ENCODE assay signal across 19 cellular contexts in genomic region chr9:137191245-137191644, GRCh38. TPM values are rescaled to one million over a fixed set of nuclear protein-coding genes. Genes with fewer than 3 reads are reported as not detected.
A peak's percentile ranks its signal among the peaks of the same experiment; 100 is the strongest.
DNase-seq lines count a peak whose midpoint lies in the region; ATAC-seq, FAIRE-seq and TF ChIP-seq lines count a peak whose summit lies in the region.
"Had no signal": no experiment of that assay in that cellular context is flagged by ENCODE, and none has a peak within 500 bp of the region (broad histone marks: within the 10 kb centered on the region; RNA-seq: fewer than 3 reads in every experiment).

No MANE protein-coding gene starts in this region.

- H3K27me3 ChIP-seq in mesenchymal stem cell (ENCODE audit: control insufficient read depth in 1 of 2, insufficient read depth in 1 of 2, low read length in 2 of 2), result no peaks in the 10 kb centered on the region
- no peaks in the 10 kb centered on the region for H3K27me3 ChIP-seq in naive thymus-derived CD4-positive, alpha-beta T cell (ENCODE audit: control insufficient read depth in 2 of 2, insufficient read depth in 2 of 2, low read length in 2 of 2)
- H3K27me3 ChIP-seq: left lung, tibial artery had no signal

- H3K23ac ChIP-seq in mesenchymal stem cell (ENCODE audit: low read length in 2 of 2), result no peak overlapping the region

- H3K9ac ChIP-seq in mesenchymal stem cell (ENCODE audit: low read length), result peak overlapping the region; percentile 2

- H3K4ac ChIP-seq in mesenchymal stem cell (ENCODE audit: low read depth in 1 of 2, low read length in 2 of 2), result no peak overlapping the region

- DNase-seq in A549 (ENCODE audit: low read depth in 1 of 2, low spot score in 1 of 2), result no peak
- no peak for DNase-seq in activated T-helper 2 cell treated with anti-CD3 and anti-CD28 coated beads, Interferon-gamma antibody, Interleukin-2, Interleukin-4, amounts not matched to agents 10 μg/mL and 5 μg/mL and 100 μg/mL, durations not matched to agents 14 hours and 24 hours and 36 hours (ENCODE audit: low spot score)
- no peak for DNase-seq in mesenchymal stem cell
- DNase-seq in NCI-H146 (lab: John Stamatoyannopoulos, UW), result no peak
- DNase-seq in naive thymus-derived CD4-positive, alpha-beta T cell, result no peak
- no peak for DNase-seq in NCI-H2029 (lab: John Stamatoyannopoulos, UW)
- DNase-seq: activated CD4-positive, alpha-beta T cell treated with anti-CD3 and anti-CD28 coated beads, Interleukin-2, amount 10 ng/mL, durations not matched to agents 7 days and 5 days; DMS79; erythroblast; GM23248; left lung; NCI-H2081 treated with DMSO at 0.1 percent for 48 hours; NCI-H526; PC-3; tibial artery had no signal

- H4K8ac ChIP-seq in mesenchymal stem cell (ENCODE audit: low read length), result no peak overlapping the region

- CTCF ChIA-PET in A549 (lab: Yijun Ruan, JAX), result interaction anchor here (1.2 to 11.5 kb wide), 6 partner anchors 8 to 73 kb away, joined by 3 to 156 read pairs (median 19); partner anchors contain the start of genes CYSRT1, LRRC26, RNF208 and RNF224
- CTCF ChIA-PET in naive thymus-derived CD4-positive, alpha-beta T cell (lab: Charles Lee), result no interaction called here

- H3K36me3 ChIP-seq in mesenchymal stem cell (ENCODE audit: control insufficient read depth in 1 of 2, insufficient read depth in 2 of 2, low read depth in 1 of 2, low read length in 2 of 2), result peaks cover 41 to 61% of the 10 kb centered on the region in 2 experiments
- H3K36me3 ChIP-seq in naive thymus-derived CD4-positive, alpha-beta T cell (ENCODE audit: control insufficient read depth in 2 of 3, insufficient read depth in 3 of 3, low read length in 3 of 3), result peaks cover 0 to 37% (median 0%) of the 10 kb centered on the region in 3 experiments

- no peak for TF ChIP-seq RAD21 in A549 (conservative IDR thresholded peaks at IDR 0.05 in 1 of 2, IDR thresholded peaks at IDR 0.05 in 1 of 2)

- peak overlapping the region; percentile 74 for H3K4me3 Mint-ChIP-seq in activated T-helper 2 cell treated with anti-CD3 and anti-CD28 coated beads, Interferon-gamma antibody, Interleukin-2, Interleukin-4, amounts not matched to agents 10 μg/mL and 5 μg/mL and 100 μg/mL, durations not matched to agents 14 hours and 24 hours and 36 hours (ENCODE audit: low read depth)
- peak overlapping the region in 3 of 10 donors; percentile 52 to 95 (median 69) for H3K4me3 Mint-ChIP-seq in naive thymus-derived CD4-positive, alpha-beta T cell
- H3K4me3 Mint-ChIP-seq: CD14-positive monocyte had no signal

- no peak overlapping the region for H2BK12ac ChIP-seq in mesenchymal stem cell (ENCODE audit: low read length in 2 of 2)

- H3K27ac ChIP-seq in A549 (no peak overlapping the region), C4-2B (peak overlapping the region; percentile 93), mesenchymal stem cell (ENCODE audit: low read length, poor library complexity, severe bottlenecking) (no peak overlapping the region)
- H3K27ac ChIP-seq in naive thymus-derived CD4-positive, alpha-beta T cell (ENCODE audit: low read depth, low read length), result no peak overlapping the region
- H3K27ac ChIP-seq: GM23248, left lung, tibial artery had no signal

- no peak overlapping the region for H3K18ac ChIP-seq in mesenchymal stem cell (ENCODE audit: low read depth in 1 of 2, low read length in 2 of 2)

- peaks cover 25% of the 10 kb centered on the region for H3K4me1 Mint-ChIP-seq in activated T-helper 2 cell treated with anti-CD3 and anti-CD28 coated beads, Interferon-gamma antibody, Interleukin-2, Interleukin-4, amounts not matched to agents 10 μg/mL and 5 μg/mL and 100 μg/mL, durations not matched to agents 14 hours and 24 hours and 36 hours (ENCODE audit: low read depth)
- peaks cover 7 to 42% (median 26%) of the 10 kb centered on the region in 7 donors for H3K4me1 Mint-ChIP-seq in naive thymus-derived CD4-positive, alpha-beta T cell

- H2AK5ac ChIP-seq in mesenchymal stem cell (ENCODE audit: low read length, severe bottlenecking), result no peak overlapping the region

- no peak overlapping the region for H2BK15ac ChIP-seq in mesenchymal stem cell (ENCODE audit: low read depth, poor library complexity, severe bottlenecking)

- intact Hi-C loops in activated T-helper 2 cell treated with anti-CD3 and anti-CD28 coated beads, Interferon-gamma antibody, Interleukin-2, Interleukin-4, amounts not matched to agents 10 μg/mL and 5 μg/mL and 100 μg/mL, durations not matched to agents 14 hours and 24 hours and 36 hours (cut with micrococcal nuclease), result no loop called here
- intact Hi-C loops in naive thymus-derived CD4-positive, alpha-beta T cell (cut with micrococcal nuclease), result no loop called here

- no peak overlapping the region for H2BK120ac ChIP-seq in mesenchymal stem cell (ENCODE audit: low read depth, low read length)

- peaks cover 44% of the 10 kb centered on the region for H3K4me1 ChIP-seq in A549
- H3K4me1 ChIP-seq in mesenchymal stem cell (ENCODE audit: control insufficient read depth, insufficient read depth, low read depth, low read length), result peaks cover 69% of the 10 kb centered on the region
- H3K4me1 ChIP-seq in naive thymus-derived CD4-positive, alpha-beta T cell (ENCODE audit: control insufficient read depth in 2 of 2, insufficient read depth in 2 of 2, low read length in 2 of 2), result peaks cover 28 to 29% of the 10 kb centered on the region in 2 donors

- TF ChIP-seq POLR2A in A549 (IDR thresholded peaks at IDR 0.05; ENCODE audit: low read length), result no peak

- no peak for TF ChIP-seq EP300 in A549 (IDR thresholded peaks at IDR 0.05)

- ATAC-seq in A549 (no peak), HG02852 (IDR thresholded peaks at IDR 0.05; ENCODE audit: unreplicated experiment) (no peak)
- no peak for ATAC-seq in naive thymus-derived CD4-positive, alpha-beta T cell
- ATAC-seq: left lung, PC-3 had no signal

- H2BK5ac ChIP-seq in mesenchymal stem cell (ENCODE audit: low read depth, low read length, poor library complexity, severe bottlenecking), result no peak overlapping the region

- H2AFZ ChIP-seq in mesenchymal stem cell (ENCODE audit: low read depth, low read length), result no peak overlapping the region
- H2AFZ ChIP-seq: GM23248 had no signal

- FAIRE-seq in A549 (lab: Jason Lieb, UNC), result no peak

- peaks cover 16% of the 10 kb centered on the region for H3K36me3 Mint-ChIP-seq in activated T-helper 2 cell treated with anti-CD3 and anti-CD28 coated beads, Interferon-gamma antibody, Interleukin-2, Interleukin-4, amounts not matched to agents 10 μg/mL and 5 μg/mL and 100 μg/mL, durations not matched to agents 14 hours and 24 hours and 36 hours (ENCODE audit: low read depth)
- peaks cover 0 to 6% (median 0%) of the 10 kb centered on the region in 5 donors for H3K36me3 Mint-ChIP-seq in naive thymus-derived CD4-positive, alpha-beta T cell

- H3K14ac ChIP-seq in mesenchymal stem cell (ENCODE audit: low read length in 2 of 2), result no peak overlapping the region

- H3K4me3 ChIP-seq in A549 (no peak overlapping the region), mesenchymal stem cell (ENCODE audit: insufficient read depth in 1 of 2, low read depth in 1 of 2, low read length in 2 of 2) (no peak overlapping the region)
- H3K4me3 ChIP-seq in naive thymus-derived CD4-positive, alpha-beta T cell (ENCODE audit: low read length), result no peak overlapping the region
- H3K4me3 ChIP-seq: GM23248, left lung, smooth muscle cell, tibial artery had no signal

- H3K4me2 ChIP-seq in A549, result no peak overlapping the region
- H3K4me2 ChIP-seq in mesenchymal stem cell (ENCODE audit: low read length, poor library complexity, severe bottlenecking), result no peak overlapping the region
- H3K4me2 ChIP-seq: smooth muscle cell had no signal

- POLR2A ChIA-PET in A549 (lab: Yijun Ruan, JAX), result interaction anchor here (1.8 kb wide), 1 partner anchor 10 kb away, joined by 10 read pairs; the partner anchor contains the start of gene TPRN
- POLR2A ChIA-PET in naive thymus-derived CD4-positive, alpha-beta T cell (lab: Charles Lee), result interaction anchor here (0.6 to 10.4 kb wide), 4 partner anchors 13 to 62 kb away, joined by 3 to 136 read pairs (median 7); partner anchors contain the start of genes NDOR1, TMEM203 and TPRN

- no peaks in the 10 kb centered on the region for H3K27me3 Mint-ChIP-seq in activated T-helper 2 cell treated with anti-CD3 and anti-CD28 coated beads, Interferon-gamma antibody, Interleukin-2, Interleukin-4, amounts not matched to agents 10 μg/mL and 5 μg/mL and 100 μg/mL, durations not matched to agents 14 hours and 24 hours and 36 hours (ENCODE audit: low read depth)
- no peaks in the 10 kb centered on the region for H3K27me3 Mint-ChIP-seq in naive thymus-derived CD4-positive, alpha-beta T cell
- H3K27me3 Mint-ChIP-seq: activated CD4-positive, alpha-beta T cell treated with anti-CD3 and anti-CD28 coated beads, Interleukin-2, amount 10 ng/mL, durations not matched to agents 7 days and 5 days had no signal

- no peaks in the 10 kb centered on the region for H3K9me3 Mint-ChIP-seq in activated T-helper 2 cell treated with anti-CD3 and anti-CD28 coated beads, Interferon-gamma antibody, Interleukin-2, Interleukin-4, amounts not matched to agents 10 μg/mL and 5 μg/mL and 100 μg/mL, durations not matched to agents 14 hours and 24 hours and 36 hours
- H3K9me3 Mint-ChIP-seq in naive thymus-derived CD4-positive, alpha-beta T cell, result peaks cover 0 to 2% (median 0%) of the 10 kb centered on the region in 11 donors
- H3K9me3 Mint-ChIP-seq: activated CD4-positive, alpha-beta T cell treated with anti-CD3 and anti-CD28 coated beads, Interleukin-2, amount 10 ng/mL, durations not matched to agents 7 days and 5 days had no signal

- 100% methylated on average over 1 of the region's 3 CpGs for WGBS in A549 (ENCODE audit: missing lambda C conversion rate)
- WGBS in mesenchymal stem cell, result 89% methylated on average over 3 of the region's 3 CpGs

- peaks cover 55% of the 10 kb centered on the region for H3K79me1 ChIP-seq in mesenchymal stem cell (replicated peaks; ENCODE audit: low read length, poor library complexity, severe bottlenecking)

- H3K9me3 ChIP-seq in A549, result no peaks in the 10 kb centered on the region
- no peaks in the 10 kb centered on the region for H3K9me3 ChIP-seq in mesenchymal stem cell (ENCODE audit: control insufficient read depth, low read length)
- H3K9me3 ChIP-seq in naive thymus-derived CD4-positive, alpha-beta T cell (ENCODE audit: control insufficient read depth in 2 of 3, low read length in 3 of 3), result no peaks in the 10 kb centered on the region
- H3K9me3 ChIP-seq: left lung, tibial artery had no signal

- peak overlapping the region; percentile 0 for H4K91ac ChIP-seq in mesenchymal stem cell (ENCODE audit: low read length)

- peak overlapping the region; percentile 33 for H3K27ac Mint-ChIP-seq in activated T-helper 2 cell treated with anti-CD3 and anti-CD28 coated beads, Interferon-gamma antibody, Interleukin-2, Interleukin-4, amounts not matched to agents 10 μg/mL and 5 μg/mL and 100 μg/mL, durations not matched to agents 14 hours and 24 hours and 36 hours
- H3K27ac Mint-ChIP-seq in naive thymus-derived CD4-positive, alpha-beta T cell, result peak overlapping the region in 3 of 9 donors; percentile 42 to 86 (median 63)
- H3K27ac Mint-ChIP-seq: activated CD4-positive, alpha-beta T cell treated with anti-CD3 and anti-CD28 coated beads, Interleukin-2, amount 10 ng/mL, durations not matched to agents 7 days and 5 days had no signal

- TF ChIP-seq CTCF in A549 (IDR thresholded peaks at IDR 0.05), result no peak
- TF ChIP-seq CTCF in C4-2B (conservative IDR thresholded peaks at IDR 0.05), result no peak

RNA-seq across cellular contexts. Expression of gene SSNA1, which starts 2.8 kb away (rescaled TPM):
- 52.6 and 54.1 TPM in 2 replicates for polyA plus RNA-seq in A549 (2011; rRNA removed)
- 201 and 204 TPM in 2 replicates for polyA plus RNA-seq in A549 (2012; cell fraction: cytosol; rRNA removed)
- 122 and 139 TPM in 2 replicates for polyA plus RNA-seq in A549 (2012; cell fraction: nucleus; rRNA removed)
- 89.2 to 102 TPM (median 102 TPM) in 3 replicates for polyA plus RNA-seq in A549 (2017; fragmentation: RNase III; extraction: RNeasy Plus Mini Kit Qiagen cat#74134 plus additional on column Dnase treatment)
- polyA minus RNA-seq in A549 (2011; rRNA and poly(A)+ RNA removed), result 10.9 and 21.7 TPM in 2 replicates
- total RNA-seq in activated T-helper 2 cell treated with anti-CD3 and anti-CD28 coated beads, Interferon-gamma antibody, Interleukin-2, Interleukin-4, amounts not matched to agents 10 μg/mL and 5 μg/mL and 100 μg/mL, durations not matched to agents 14 hours and 24 hours and 36 hours, result 91.6 and 91.8 TPM in 2 replicates
- polyA plus RNA-seq in mesenchymal stem cell (2013, experiment 1 of 2), result 79.1 TPM
- polyA plus RNA-seq in mesenchymal stem cell (2013, experiment 2 of 2), result 79.0 TPM
- 10 to 100 TPM; 37.9 to 75.6 (median 46.8) TPM for total RNA-seq in naive thymus-derived CD4-positive, alpha-beta T cell
- 100 to 1,000 TPM; 106 to 133 TPM for polyA plus RNA-seq in naive thymus-derived CD4-positive, alpha-beta T cell

RNA-seq across cellular contexts. Expression of gene ANAPC2, which starts 2.9 kb away (rescaled TPM):
- polyA plus RNA-seq in A549 (2011; rRNA removed) (17.5 and 22.3 TPM in 2 replicates), A549 (2017; fragmentation: RNase III; extraction: RNeasy Plus Mini Kit Qiagen cat#74134 plus additional on column Dnase treatment) (35.4 to 40.7 TPM (median 39.9 TPM) in 3 replicates)
- polyA plus RNA-seq in A549 (2012; cell fraction: cytosol; rRNA removed), result 37.1 and 48.9 TPM in 2 replicates
- 202 and 265 TPM in 2 replicates for polyA plus RNA-seq in A549 (2012; cell fraction: nucleus; rRNA removed)
- polyA minus RNA-seq in A549 (2011; rRNA and poly(A)+ RNA removed), result 18.9 and 25.5 TPM in 2 replicates
- total RNA-seq in activated T-helper 2 cell treated with anti-CD3 and anti-CD28 coated beads, Interferon-gamma antibody, Interleukin-2, Interleukin-4, amounts not matched to agents 10 μg/mL and 5 μg/mL and 100 μg/mL, durations not matched to agents 14 hours and 24 hours and 36 hours, result 52.3 and 58.5 TPM in 2 replicates
- polyA plus RNA-seq in mesenchymal stem cell (2013, experiment 1 of 2), result 17.0 TPM
- polyA plus RNA-seq in mesenchymal stem cell (2013, experiment 2 of 2), result 16.5 TPM
- total RNA-seq in naive thymus-derived CD4-positive, alpha-beta T cell, result 100 to 1,000 TPM in 4 of 5 experiments, 10 to 100 TPM in 1; 77.3 to 147 (median 134) TPM
- 1 to 10 TPM; 7.4 to 7.8 TPM for polyA plus RNA-seq in naive thymus-derived CD4-positive, alpha-beta T cell

RNA-seq across cellular contexts. Expression of gene TPRN, which starts 9.3 kb away (rescaled TPM):
- polyA plus RNA-seq in A549 (2011; rRNA removed), result 2.1 and 2.4 TPM in 2 replicates
- 4.1 and 5.3 TPM in 2 replicates for polyA plus RNA-seq in A549 (2012; cell fraction: cytosol; rRNA removed)
- 8.4 and 12.0 TPM in 2 replicates for polyA plus RNA-seq in A549 (2012; cell fraction: nucleus; rRNA removed)
- 5.3 to 6.5 TPM (median 6.3 TPM) in 3 replicates for polyA plus RNA-seq in A549 (2017; fragmentation: RNase III; extraction: RNeasy Plus Mini Kit Qiagen cat#74134 plus additional on column Dnase treatment)
- polyA minus RNA-seq in A549 (2011; rRNA and poly(A)+ RNA removed), result 1.7 and 3.1 TPM in 2 replicates
- total RNA-seq in activated T-helper 2 cell treated with anti-CD3 and anti-CD28 coated beads, Interferon-gamma antibody, Interleukin-2, Interleukin-4, amounts not matched to agents 10 μg/mL and 5 μg/mL and 100 μg/mL, durations not matched to agents 14 hours and 24 hours and 36 hours, result 16.4 and 18.2 TPM in 2 replicates
- polyA plus RNA-seq in mesenchymal stem cell (2013, experiment 1 of 2), result 5.4 TPM
- polyA plus RNA-seq in mesenchymal stem cell (2013, experiment 2 of 2), result 5.8 TPM
- 10 to 100 TPM in 1 of 5 experiments, 1 to 10 TPM in 4; 7.1 to 13.5 (median 8.5) TPM for total RNA-seq in naive thymus-derived CD4-positive, alpha-beta T cell
- polyA plus RNA-seq in naive thymus-derived CD4-positive, alpha-beta T cell, result under 1 TPM; 0.35 to 0.54 TPM

RNA-seq across cellular contexts. Expression of gene TMEM203, which starts 14.2 kb away (rescaled TPM):
- polyA plus RNA-seq in A549 (2011; rRNA removed), result 47.3 and 51.8 TPM in 2 replicates
- polyA plus RNA-seq in A549 (2012; cell fraction: cytosol; rRNA removed), result 39.8 and 50.2 TPM in 2 replicates
- polyA plus RNA-seq in A549 (2012; cell fraction: nucleus; rRNA removed), result 26.1 and 31.1 TPM in 2 replicates
- 29.2 to 31.0 TPM (median 31.0 TPM) in 3 replicates for polyA plus RNA-seq in A549 (2017; fragmentation: RNase III; extraction: RNeasy Plus Mini Kit Qiagen cat#74134 plus additional on column Dnase treatment)
- 21.3 and 25.7 TPM in 2 replicates for polyA minus RNA-seq in A549 (2011; rRNA and poly(A)+ RNA removed)
- 34.9 and 35.0 TPM in 2 replicates for total RNA-seq in activated T-helper 2 cell treated with anti-CD3 and anti-CD28 coated beads, Interferon-gamma antibody, Interleukin-2, Interleukin-4, amounts not matched to agents 10 μg/mL and 5 μg/mL and 100 μg/mL, durations not matched to agents 14 hours and 24 hours and 36 hours
- polyA plus RNA-seq in mesenchymal stem cell (2013, experiment 1 of 2), result 22.2 TPM
- polyA plus RNA-seq in mesenchymal stem cell (2013, experiment 2 of 2), result 22.6 TPM
- 10 to 100 TPM; 22.6 to 43.2 (median 34.7) TPM for total RNA-seq in naive thymus-derived CD4-positive, alpha-beta T cell
- 100 to 1,000 TPM; 156 to 172 TPM for polyA plus RNA-seq in naive thymus-derived CD4-positive, alpha-beta T cell

RNA-seq across cellular contexts. Expression of gene NDOR1, which starts 14.3 kb away (rescaled TPM):
- polyA plus RNA-seq in A549 (2011; rRNA removed), result 5.6 and 6.4 TPM in 2 replicates
- 16.4 and 23.9 TPM in 2 replicates for polyA plus RNA-seq in A549 (2012; cell fraction: cytosol; rRNA removed)
- polyA plus RNA-seq in A549 (2012; cell fraction: nucleus; rRNA removed), result 99.7 and 138 TPM in 2 replicates
- 17.9 to 19.5 TPM (median 17.9 TPM) in 3 replicates for polyA plus RNA-seq in A549 (2017; fragmentation: RNase III; extraction: RNeasy Plus Mini Kit Qiagen cat#74134 plus additional on column Dnase treatment)
- polyA minus RNA-seq in A549 (2011; rRNA and poly(A)+ RNA removed), result 3.3 and 4.8 TPM in 2 replicates
- 38.2 and 40.2 TPM in 2 replicates for total RNA-seq in activated T-helper 2 cell treated with anti-CD3 and anti-CD28 coated beads, Interferon-gamma antibody, Interleukin-2, Interleukin-4, amounts not matched to agents 10 μg/mL and 5 μg/mL and 100 μg/mL, durations not matched to agents 14 hours and 24 hours and 36 hours
- 7.9 TPM for polyA plus RNA-seq in mesenchymal stem cell (2013, experiment 1 of 2)
- polyA plus RNA-seq in mesenchymal stem cell (2013, experiment 2 of 2), result 7.7 TPM
- 10 to 100 TPM; 32.2 to 42.0 (median 34.0) TPM for total RNA-seq in naive thymus-derived CD4-positive, alpha-beta T cell
- 10 to 100 TPM in 1 of 2 donors, 1 to 10 TPM in 1; 4.5 to 10.3 TPM for polyA plus RNA-seq in naive thymus-derived CD4-positive, alpha-beta T cell
